ENCODE assay signal across 24 cellular contexts in genomic region chr1:15570861-15571260, GRCh38. TPM values are rescaled to one million over a fixed set of nuclear protein-coding genes. Genes with fewer than 3 reads are reported as not detected.
DNase-seq lines count a peak whose midpoint lies in the region; ATAC-seq and TF ChIP-seq lines count a peak whose summit lies in the region.
"Had no signal": no experiment of that assay in that cellular context is flagged by ENCODE, and none has a peak within 500 bp of the region (broad histone marks: within the 10 kb centered on the region; RNA-seq: fewer than 3 reads in every experiment).

No MANE protein-coding gene starts in this region.

- H3K36me3 Mint-ChIP-seq in T-cell (peaks cover 52% of the 10 kb centered on the region), nephron (ENCODE audit: low read depth) (peaks cover 53% of the 10 kb centered on the region)

- peak overlapping the region in 10 of 11 experiments; percentile 73 to 89 (median 81); a peak in 20 of 22 replicates for H3K27ac ChIP-seq in BLaER1 treated with 17β-estradiol and CSF1 and Interleukin-3, amounts not matched to agents 10 nM and 100 nM
- H3K27ac ChIP-seq: GM23248, HL-60 had no signal

- H3K4me3 ChIP-seq in BLaER1 treated with 17β-estradiol and CSF1 and Interleukin-3, amounts not matched to agents 10 nM and 100 nM = no peak overlapping the region
- H3K4me3 ChIP-seq: GM12878, GM23248 had no signal

- peak overlapping the region; percentile 46 to 80 (median 62) for H3K4me2 ChIP-seq in BLaER1 treated with 17β-estradiol and CSF1 and Interleukin-3, amounts not matched to agents 10 nM and 100 nM

- H3K4me1 ChIP-seq in BLaER1 treated with 17β-estradiol and CSF1 and Interleukin-3, amounts not matched to agents 10 nM and 100 nM = peaks cover 33 to 58% (median 41%) of the 10 kb centered on the region in 10 experiments

- H3K27me3 ChIP-seq in BLaER1 treated with 17β-estradiol and CSF1 and Interleukin-3, amounts not matched to agents 10 nM and 100 nM = no peaks in the 10 kb centered on the region

- no peak for DNase-seq in T-cell
- no peak for DNase-seq in NCI-H2081 (lab: John Stamatoyannopoulos, UW)
- DNase-seq in activated CD4-positive, alpha-beta T cell treated with anti-CD3 and anti-CD28 coated beads for 4 hours = no peak
- DNase-seq in NCI-H226 = no peak
- no peak for DNase-seq in NCI-H1048 (lab: John Stamatoyannopoulos, UW)
- DNase-seq: CD8-positive, alpha-beta T cell; DND-41; GDM1; GM23248; HCEC 1CT; KG1; NCI-H187 treated with DMSO at 0.1 percent for 48 hours; NCI-H2171 treated with DMSO at 0.1 percent for 48 hours; NCI-H510A treated with DMSO at 0.1 percent for 48 hours; NCI-H82; SHP77 had no signal

- TF ChIP-seq RAD21 in Ishikawa (IDR thresholded peaks at IDR 0.05; ENCODE audit: low read depth) = no peak

- no peak for TF ChIP-seq CTCF in nephron (IDR thresholded peaks at IDR 0.05; ENCODE audit: unreplicated experiment in 3 of 3)

- H3K9me3 Mint-ChIP-seq in T-cell (no peaks in the 10 kb centered on the region), nephron (no peaks in the 10 kb centered on the region)
- H3K9me3 Mint-ChIP-seq: CD8-positive, alpha-beta T cell; T-helper 1 cell treated with Interleukin-12 subunit alpha and Interleukin-12 subunit beta and Interleukin-4 antibody, amounts not matched to agents 30 μg/mL and 1 μg/mL, for 36 hours had no signal

- no peaks in the 10 kb centered on the region for H4K20me1 ChIP-seq in BLaER1 treated with 17β-estradiol and CSF1 and Interleukin-3, amounts not matched to agents 10 nM and 100 nM

- no peaks in the 10 kb centered on the region for H3K9me3 ChIP-seq in BLaER1 treated with 17β-estradiol and CSF1 and Interleukin-3, amounts not matched to agents 10 nM and 100 nM (replicated peaks in 1 of 11)

- no peaks in the 10 kb centered on the region for H3K27me3 Mint-ChIP-seq in T-cell
- no peaks in the 10 kb centered on the region for H3K27me3 Mint-ChIP-seq in nephron (ENCODE audit: low read depth)

- peaks cover 30 to 67% (median 51%) of the 10 kb centered on the region in 11 experiments for H3K36me3 ChIP-seq in BLaER1 treated with 17β-estradiol and CSF1 and Interleukin-3, amounts not matched to agents 10 nM and 100 nM

- peak overlapping the region in 3 of 11 experiments; percentile 57 to 75 (median 73); a peak in 6 of 22 replicates for H3K9ac ChIP-seq in BLaER1 treated with 17β-estradiol and CSF1 and Interleukin-3, amounts not matched to agents 10 nM and 100 nM
- H3K9ac ChIP-seq: GM23248 had no signal

- POLR2A ChIA-PET in T-cell (lab: Charles Lee) = interaction anchor here in 1 of 2 donors (0.7 kb wide), 1 partner anchor 9 kb away, joined by 3 read pairs; no protein-coding TSS in a partner anchor

- CTCF ChIA-PET in T-cell (lab: Charles Lee) = no interaction called here

- TF ChIP-seq EP300 in Ishikawa (IDR thresholded peaks at IDR 0.05; ENCODE audit: borderline replicate concordance) = no peak

- ATAC-seq in T-cell (replicated peaks in 1 of 4) = no peak
- ATAC-seq: CD8-positive, alpha-beta T cell; SK-N-SH treated with all-trans-retinoic acid at 6 μM for 48 hours had no signal

- H3K4me3 Mint-ChIP-seq in T-cell = no peak overlapping the region
- H3K4me3 Mint-ChIP-seq in nephron = no peak overlapping the region
- H3K4me3 Mint-ChIP-seq: CD8-positive, alpha-beta T cell; T-helper 1 cell treated with Interleukin-12 subunit alpha and Interleukin-12 subunit beta and Interleukin-4 antibody, amounts not matched to agents 30 μg/mL and 1 μg/mL, for 36 hours had no signal

- H3K27ac Mint-ChIP-seq in T-cell = peak overlapping the region; percentile 18 to 33
- H3K27ac Mint-ChIP-seq in nephron = peak overlapping the region in 2 of 3 experiments; percentile 59 to 74
- H3K27ac Mint-ChIP-seq: T-helper 1 cell treated with Interleukin-12 subunit alpha and Interleukin-12 subunit beta and Interleukin-4 antibody, amounts not matched to agents 30 μg/mL and 1 μg/mL, for 36 hours had no signal

- H3K4me1 Mint-ChIP-seq in T-cell (peaks cover 1 to 5% (median 3%) of the 10 kb centered on the region in 3 donors), nephron (peaks cover 16% of the 10 kb centered on the region)

TF ChIP-seq in Ishikawa, 13 proteins besides CTCF, POLR2A, EP300 and RAD21:
- TF ChIP-seq CEBPB (IDR thresholded peaks at IDR 0.05) (peak; percentile 21; the same call in 1 of the 2 replicates), CREB1 (IDR thresholded peaks at IDR 0.05; ENCODE audit: low read depth) (no peak)

RNA-seq across cellular contexts. Expression of gene AGMAT, which starts 14.0 kb away (rescaled TPM):
- total RNA-seq in T-cell = 10 to 100 TPM in 1 of 5 donors, 1 to 10 TPM in 4; 5.9 to 10.8 (median 8.4) TPM
- total RNA-seq: MCF 10A had no signal

RNA-seq across cellular contexts. Expression of gene DNAJC16, which starts 44.2 kb away (rescaled TPM):
- 10 to 100 TPM; 16.5 to 27.0 (median 22.4) TPM for total RNA-seq in T-cell

RNA-seq across cellular contexts. Expression of gene DDI2, which starts 46.4 kb away (rescaled TPM):
- 10 to 100 TPM; 32.4 to 62.2 (median 60.5) TPM for total RNA-seq in T-cell

RNA-seq across cellular contexts. Expression of gene CASP9, which starts 46.8 kb away (rescaled TPM):
- 10 to 100 TPM; 12.0 to 18.3 (median 14.5) TPM for total RNA-seq in T-cell
